ENCODE assay signal across 8 cellular contexts in the genomic region with DNA sequence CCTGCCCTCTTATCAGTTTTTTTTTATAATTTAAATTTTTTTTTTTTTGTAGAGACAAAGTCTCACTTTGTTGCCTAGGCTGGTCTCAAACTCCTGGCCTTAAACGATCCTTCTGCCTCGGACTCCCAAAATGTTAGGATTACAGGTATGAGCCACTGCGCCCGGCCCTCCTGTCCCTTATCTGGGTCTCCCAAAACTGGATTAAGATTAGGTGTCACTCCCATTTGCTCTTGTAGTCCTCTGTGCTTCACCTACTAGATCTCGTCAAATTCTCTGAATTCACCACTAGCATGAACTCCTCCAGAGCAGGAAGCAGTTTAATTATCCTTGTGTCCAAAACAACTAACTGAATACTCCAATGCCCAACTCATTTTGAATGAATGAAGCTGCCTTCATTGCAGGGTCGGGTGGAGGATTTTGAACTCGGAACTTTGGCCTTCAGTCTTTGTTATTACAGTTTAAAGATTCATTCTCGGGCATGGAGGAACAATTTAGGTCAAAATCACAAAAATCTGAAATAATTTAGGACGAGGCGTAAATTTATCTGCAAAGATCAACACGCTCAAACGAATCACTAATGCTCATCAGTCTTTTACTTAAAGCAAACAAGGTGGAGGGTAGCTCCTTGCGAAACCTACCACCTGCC. TPM values are rescaled to one million over a fixed set of nuclear protein-coding genes. Genes with fewer than 3 reads are reported as not detected.
A peak's percentile ranks its signal among the peaks of the same experiment; 100 is the strongest.
DNase-seq lines count a peak whose midpoint lies in the region; ATAC-seq and TF ChIP-seq lines count a peak whose summit lies in the region.

No MANE protein-coding gene starts in this region.

- H3K9me3 ChIP-seq in HCT116 (ENCODE audit: control insufficient read depth in 1 of 2, insufficient read depth in 1 of 2, low read depth in 1 of 2, low read length in 2 of 2), result no peaks in the 10 kb centered on the region

- no peak for ATAC-seq in HCT116

- H3K27me3 ChIP-seq in HCT116 (ENCODE audit: insufficient read depth, low read length), result no peaks in the 10 kb centered on the region

- H3K4me1 ChIP-seq in HCT116 (ENCODE audit: control insufficient read depth in 1 of 2, insufficient read depth in 2 of 2, low read length in 2 of 2), result peaks cover 5 to 22% of the 10 kb centered on the region in 2 experiments; a peak in 3 of 4 replicates

- RAD21 ChIA-PET in HCT116 (lab: Charles Lee; ENCODE audit: low non-redundant PET in 1 of 2, low total read pairs in 2 of 2, uncharacterized antibody in 2 of 2, unreplicated experiment in 2 of 2), result interaction anchor here in 1 of 2 experiments (0.6 kb wide), 1 partner anchor 10 kb away, joined by 3 read pairs; no protein-coding TSS in a partner anchor

- intact Hi-C loops in HCT116 (cut with micrococcal nuclease), result no loop called here

- H3K9ac ChIP-seq in HCT116 (ENCODE audit: low read length), result peak overlapping the region; percentile 100

- POLR2A ChIA-PET in HCT116 (lab: Charles Lee), result interaction anchor here (0.7 to 3.3 kb wide), 6 partner anchors 9 to 212 kb away, joined by 3 to 20 read pairs (median 4); a partner anchor contains a TSS

- peaks cover 5% of the 10 kb centered on the region; the same call in 1 of the 2 replicates for H4K20me1 ChIP-seq in HCT116 (ENCODE audit: insufficient read depth)

- no peak for TF ChIP-seq CTCF in HCT116 (IDR thresholded peaks at IDR 0.05 in 2 of 3, conservative IDR thresholded peaks at IDR 0.05 in 1 of 3; ENCODE audit: borderline replicate concordance in 1 of 3, insufficient read depth in 1 of 3, low read depth in 2 of 3, low read length in 2 of 3)
- TF ChIP-seq CTCF in fibroblast of the aortic adventitia (IDR thresholded peaks at IDR 0.05; ENCODE audit: insufficient read depth, low read length), result no peak

- peaks cover 46% of the 10 kb centered on the region for H3K79me2 ChIP-seq in HCT116 (ENCODE audit: insufficient read depth, low read length)

- peaks cover 19 to 21% of the 10 kb centered on the region in 2 experiments for H3K36me3 ChIP-seq in HCT116 (ENCODE audit: control insufficient read depth in 1 of 2, insufficient read depth in 2 of 2, low read length in 2 of 2)

- CTCF ChIA-PET in HCT116 (lab: Charles Lee), result interaction anchor here (0.6 to 1.0 kb wide), 2 partner anchors 121 to 123 kb away, joined by 3 to 4 read pairs; no protein-coding TSS in a partner anchor

- DNase-seq in HCT116 (ENCODE audit: low read depth, low spot score) (no peak), SK-N-DZ (ENCODE audit: low spot score) (peak; percentile 26), fibroblast of the aortic adventitia (ENCODE audit: low read depth) (no peak), skeletal muscle cell (ENCODE audit: low read depth) (no peak), NCI-H2107 treated with DMSO at 0.1 percent for 48 hours (lab: John Stamatoyannopoulos, UW; ENCODE audit: unreplicated experiment) (no peak), UCSD-AML1 (lab: John Stamatoyannopoulos, UW; ENCODE audit: unreplicated experiment) (no peak)
- DNase-seq in activated CD4-positive, alpha-beta T cell treated with anti-CD3 and anti-CD28 coated beads, Interleukin-2, amount 50 U/mL, for 48 hours, result no peak
- no peak for DNase-seq in stimulated activated CD4-positive, alpha-beta T cell treated with anti-CD3 and anti-CD28 coated beads, Interleukin-1b, Interleukin-23, amount 100 ng/mL, for 48 hours

- no peak for TF ChIP-seq RAD21 in HCT116 (IDR thresholded peaks at IDR 0.05; ENCODE audit: low read depth)

- H2AFZ ChIP-seq in HCT116 (ENCODE audit: low read depth, low read length, poor library complexity, severe bottlenecking), result no peak overlapping the region

- H3K9me2 ChIP-seq in HCT116 (ENCODE audit: insufficient read depth), result no peaks in the 10 kb centered on the region

- H3K27ac ChIP-seq in HCT116 (ENCODE audit: low read depth, low read length), result peak overlapping the region; percentile 100

- TF ChIP-seq POLR2A in HCT116 (IDR thresholded peaks at IDR 0.05; ENCODE audit: borderline replicate concordance, extremely low read depth, insufficient read depth, insufficient read length), result no peak

- H3K4me3 ChIP-seq in HCT116 (replicated peaks in 1 of 2; ENCODE audit: low read depth in 1 of 2, low read length in 2 of 2) (peak overlapping the region; percentile 66 to 72), fibroblast of the aortic adventitia (ENCODE audit: low read depth, low read length) (peak overlapping the region; percentile 99), skeletal muscle cell (ENCODE audit: low read depth, low read length) (peak overlapping the region; percentile 90)

- peak overlapping the region; percentile 73 for H3K4me2 ChIP-seq in HCT116 (ENCODE audit: low read length)

- TSS peak; percentile 82 for BruUV-seq in HCT116 (replicated peaks; lab: Mats Ljungman, UMichigan)

TF ChIP-seq in HCT116, 20 proteins besides CTCF, POLR2A, EP300 and RAD21:
- 0 out of 2 replicates have a peak, but pooled peaks have one; percentile 35 for TF ChIP-seq CEBPB (IDR thresholded peaks at IDR 0.05; ENCODE audit: low read depth)
- TF ChIP-seq, protein P1, sequence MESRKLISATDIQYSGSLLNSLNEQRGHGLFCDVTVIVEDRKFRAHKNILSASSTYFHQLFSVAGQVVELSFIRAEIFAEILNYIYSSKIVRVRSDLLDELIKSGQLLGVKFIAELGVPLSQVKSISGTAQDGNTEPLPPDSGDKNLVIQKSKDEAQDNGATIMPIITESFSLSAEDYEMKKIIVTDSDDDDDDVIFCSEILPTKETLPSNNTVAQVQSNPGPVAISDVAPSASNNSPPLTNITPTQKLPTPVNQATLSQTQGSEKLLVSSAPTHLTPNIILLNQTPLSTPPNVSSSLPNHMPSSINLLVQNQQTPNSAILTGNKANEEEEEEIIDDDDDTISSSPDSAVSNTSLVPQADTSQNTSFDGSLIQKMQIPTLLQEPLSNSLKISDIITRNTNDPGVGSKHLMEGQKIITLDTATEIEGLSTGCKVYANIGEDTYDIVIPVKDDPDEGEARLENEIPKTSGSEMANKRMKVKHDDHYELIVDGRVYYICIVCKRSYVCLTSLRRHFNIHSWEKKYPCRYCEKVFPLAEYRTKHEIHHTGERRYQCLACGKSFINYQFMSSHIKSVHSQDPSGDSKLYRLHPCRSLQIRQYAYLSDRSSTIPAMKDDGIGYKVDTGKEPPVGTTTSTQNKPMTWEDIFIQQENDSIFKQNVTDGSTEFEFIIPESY (IDR thresholded peaks at IDR 0.05; ENCODE audit: extremely low read depth, insufficient replicate concordance, low read length), result no peak

RNA-seq across cellular contexts. Expression of a gene that starts 0.8 kb away (rescaled TPM):
- 264 TPM for total RNA-seq in HCT116 (2021; ENCODE audit: unreplicated experiment)
- 206 and 231 TPM in 2 replicates for polyA plus RNA-seq in HCT116 (2012)
- 46.8 and 47.0 TPM in 2 replicates for polyA plus RNA-seq in SK-N-DZ (2014; cell fraction: cytosol; rRNA removed)
- 124 and 220 TPM in 2 replicates for polyA plus RNA-seq in SK-N-DZ (2014; cell fraction: nucleus; rRNA removed)
- total RNA-seq in fibroblast of the aortic adventitia (ENCODE audit: low replicate concordance), result 45.5 and 69.8 TPM in 2 replicates

RNA-seq across cellular contexts. Expression of a gene that starts 24.2 kb away (rescaled TPM):
- 361 TPM for total RNA-seq in HCT116 (2021; ENCODE audit: unreplicated experiment)
- 328 and 355 TPM in 2 replicates for polyA plus RNA-seq in HCT116 (2012)
- 285 and 312 TPM in 2 replicates for polyA plus RNA-seq in SK-N-DZ (2014; cell fraction: cytosol; rRNA removed)
- polyA plus RNA-seq in SK-N-DZ (2014; cell fraction: nucleus; rRNA removed), result 518 and 753 TPM in 2 replicates
- 74.6 and 133 TPM in 2 replicates for total RNA-seq in fibroblast of the aortic adventitia (ENCODE audit: low replicate concordance)

RNA-seq across cellular contexts. Expression of a gene that starts 41.6 kb away (rescaled TPM):
- 47.0 TPM for total RNA-seq in HCT116 (2021; ENCODE audit: unreplicated experiment)
- 30.7 and 33.6 TPM in 2 replicates for polyA plus RNA-seq in HCT116 (2012)
- 33.3 and 40.4 TPM in 2 replicates for polyA plus RNA-seq in SK-N-DZ (2014; cell fraction: cytosol; rRNA removed)
- 79.8 and 99.7 TPM in 2 replicates for polyA plus RNA-seq in SK-N-DZ (2014; cell fraction: nucleus; rRNA removed)
- total RNA-seq in fibroblast of the aortic adventitia (ENCODE audit: low replicate concordance), result 9.0 and 13.1 TPM in 2 replicates

RNA-seq across cellular contexts. Expression of a gene that starts 56.3 kb away (rescaled TPM):
- total RNA-seq in HCT116 (2021; ENCODE audit: unreplicated experiment) (10.3 TPM), fibroblast of the aortic adventitia (ENCODE audit: low replicate concordance) (0.18 TPM in 1 of 2 replicates, not detected in the other)
- polyA plus RNA-seq in HCT116 (2012), result 5.5 and 7.0 TPM in 2 replicates
- polyA plus RNA-seq in SK-N-DZ (2014; cell fraction: cytosol; rRNA removed), result 0.36 and 2.9 TPM in 2 replicates
- polyA plus RNA-seq in SK-N-DZ (2014; cell fraction: nucleus; rRNA removed), result 2.8 and 5.4 TPM in 2 replicates
